21 cellular contexts compared by ENCODE assay signal in genomic region chrX:16577483-16578029, GRCh38.
"Had no signal": no experiment of that assay in that cellular context is flagged by ENCODE, and none has a peak within 500 bp of the region (broad histone marks: within the 10 kb centered on the region; RNA-seq: fewer than 3 reads in every experiment).

No MANE protein-coding gene starts in this region.

- H3K4me3 ChIP-seq: breast epithelium, dorsolateral prefrontal cortex, lower lobe of right lung, pancreas, thoracic aorta, vagina had no signal

- H3K27me3 Mint-ChIP-seq: activated CD4-positive, alpha-beta memory T cell treated with anti-CD3 and anti-CD28 coated beads for 36 hours; activated naive CD8-positive, alpha-beta T cell treated with anti-CD3 and anti-CD28 coated beads for 36 hours; central memory CD8-positive, alpha-beta T cell; effector memory CD8-positive, alpha-beta T cell; naive thymus-derived CD4-positive, alpha-beta T cell; type B pancreatic cell had no signal

- H3K27me3 ChIP-seq: pancreas, vagina had no signal

- ATAC-seq: effector memory CD8-positive, alpha-beta T cell; left lobe of liver; lower lobe of right lung; naive thymus-derived CD4-positive, alpha-beta T cell; pancreas; right cardiac atrium had no signal

- H3K4me1 Mint-ChIP-seq: activated naive CD8-positive, alpha-beta T cell treated with anti-CD3 and anti-CD28 coated beads for 36 hours; central memory CD8-positive, alpha-beta T cell had no signal

- H3K27ac ChIP-seq: breast epithelium, dorsolateral prefrontal cortex, lower lobe of right lung, pancreas, thoracic aorta, vagina had no signal

- H3K36me3 ChIP-seq: breast epithelium, lower lobe of right lung, pancreas, thoracic aorta, vagina had no signal

- H3K36me3 Mint-ChIP-seq: activated naive CD8-positive, alpha-beta T cell treated with anti-CD3 and anti-CD28 coated beads for 36 hours had no signal

- H3K4me1 ChIP-seq: breast epithelium, lower lobe of right lung, pancreas, vagina had no signal

- H3K27ac Mint-ChIP-seq: activated CD4-positive, alpha-beta memory T cell treated with anti-CD3 and anti-CD28 coated beads for 36 hours; activated naive CD8-positive, alpha-beta T cell treated with anti-CD3 and anti-CD28 coated beads for 36 hours; effector memory CD8-positive, alpha-beta T cell; naive thymus-derived CD4-positive, alpha-beta T cell; type B pancreatic cell had no signal

- H3K9me3 Mint-ChIP-seq: central memory CD8-positive, alpha-beta T cell; effector memory CD8-positive, alpha-beta T cell had no signal

- DNase-seq: activated CD4-positive, alpha-beta memory T cell treated with anti-CD3 and anti-CD28 coated beads for 36 hours; activated CD4-positive, alpha-beta T cell treated with anti-CD3 and anti-CD28 coated beads for 48 hours; activated naive CD4-positive, alpha-beta T cell treated with Interleukin-2 at 50 U/mL for 16 hours; activated naive CD8-positive, alpha-beta T cell treated with anti-CD3 and anti-CD28 coated beads for 36 hours; activated T-cell treated with anti-CD3 and anti-CD28 coated beads, Interleukin-2, amount 50 U/mL, for 48 hours; dorsolateral prefrontal cortex; effector memory CD8-positive, alpha-beta T cell; kidney; lower lobe of right lung; naive thymus-derived CD4-positive, alpha-beta T cell; pancreas; right cardiac atrium; stimulated activated CD4-positive, alpha-beta T cell treated with anti-CD3 and anti-CD28 coated beads, Interleukin-4, amount 100 ng/mL, for 24 hours; stimulated activated naive CD4-positive, alpha-beta T cell treated with Interleukin-2 at 50 U/mL for 16 hours; T1000 had no signal

- H3K4me3 Mint-ChIP-seq: activated CD4-positive, alpha-beta memory T cell treated with anti-CD3 and anti-CD28 coated beads for 36 hours; activated naive CD8-positive, alpha-beta T cell treated with anti-CD3 and anti-CD28 coated beads for 36 hours; central memory CD8-positive, alpha-beta T cell; effector memory CD8-positive, alpha-beta T cell; type B pancreatic cell had no signal

- H3K9me3 ChIP-seq: lower lobe of right lung, pancreas, thoracic aorta had no signal
